In the genomic region with DNA sequence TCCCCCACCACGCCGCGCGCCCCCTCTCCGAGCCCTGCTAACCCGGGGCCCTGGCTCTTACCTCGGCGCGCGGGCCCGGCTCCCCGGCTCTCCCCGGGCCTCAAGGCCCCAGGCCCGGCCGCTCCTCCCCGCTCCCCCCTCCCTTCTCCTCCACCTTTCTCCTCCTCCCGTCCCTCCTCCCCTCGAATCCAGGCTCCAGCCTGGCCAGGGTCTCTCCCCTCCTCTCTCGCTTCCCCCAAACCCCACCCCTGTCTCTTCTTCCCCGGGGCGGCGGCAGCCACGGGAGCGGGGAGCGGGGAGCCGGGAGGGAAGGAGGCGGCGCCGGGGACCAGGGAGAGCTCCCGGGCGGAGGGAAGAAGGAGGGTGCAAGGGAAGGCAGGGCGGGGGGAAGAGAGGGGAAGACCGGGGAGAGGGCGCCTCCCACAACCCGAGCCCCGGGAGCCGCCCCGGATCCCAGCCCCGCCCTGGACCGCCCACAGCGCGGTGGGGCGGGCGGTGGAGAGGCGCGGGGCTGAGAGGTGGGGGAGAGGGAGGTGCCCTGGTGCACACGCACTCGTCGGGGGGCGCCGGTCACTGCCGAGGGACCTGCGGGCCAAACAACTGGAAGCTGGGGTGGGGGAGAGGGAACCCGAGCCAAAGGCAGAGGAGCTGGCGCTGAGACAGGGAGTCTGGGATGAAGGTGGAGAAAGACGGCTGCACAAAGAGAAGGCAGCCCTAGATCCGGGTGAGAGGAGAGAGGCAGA, we compare ENCODE assay signal across 8 cellular contexts. TPM values are rescaled to one million over a fixed set of nuclear protein-coding genes. Genes with fewer than 3 reads are reported as not detected.
DNase-seq lines count a peak whose midpoint lies in the region; ATAC-seq and TF ChIP-seq lines count a peak whose summit lies in the region.

A gene (minus strand): TSS at position 395 of the 743 bp plus-strand sequence. CDS start 798 bp downstream, outside the sequence.

- DNase-seq in AG20443 (ENCODE audit: low spot score) (peak; percentile 99), OCI-M1 (lab: John Stamatoyannopoulos, UW) (peak; percentile 75), epithelial cell of prostate (ENCODE audit: low read depth, low spot score) (no peak), mucosa of descending colon (peak; percentile 85 to 90 (median 87))
- DNase-seq in activated T-cell treated with anti-CD3 and anti-CD28 coated beads, Interleukin-2, amount 50 U/mL, for 1 hour = peak; percentile 78
- peak; percentile 55 for DNase-seq in stimulated activated CD8-positive, alpha-beta memory T cell treated with anti-CD3 and anti-CD28 coated beads, Interleukin-4, amount 100 ng/mL, for 24 hours (ENCODE audit: low read depth)

- ATAC-seq in GM19395 (IDR thresholded peaks at IDR 0.05; ENCODE audit: unreplicated experiment) (peak; percentile 78), mucosa of descending colon (peak; percentile 94)

- no peaks in the 10 kb centered on the region for H3K27me3 ChIP-seq in HUES64 (ENCODE audit: insufficient read depth, low read length)

- H3K9me3 ChIP-seq in HUES64 (ENCODE audit: insufficient read depth, low read depth, low read length) = no peaks in the 10 kb centered on the region
- no peaks in the 10 kb centered on the region for H3K9me3 ChIP-seq in mucosa of descending colon

- WGBS in HUES64 = under 1% methylated on average over 53 of the region's 57 CpGs

- TF ChIP-seq CTCF in mucosa of descending colon (IDR thresholded peaks at IDR 0.05) = no peak

- intact Hi-C loops in mucosa of descending colon (cut with DNase I, micrococcal nuclease) = no loop called here

- peak within 1 kb of the TSS; percentile 72 for H3K4me3 ChIP-seq in HUES64 (ENCODE audit: low read length)
- peak within 1 kb of the TSS; percentile 40 for H3K4me3 ChIP-seq in mucosa of descending colon

- H3K27ac ChIP-seq in HUES64 (ENCODE audit: low read depth, low read length) (peak within 1 kb of the TSS; percentile 66), epithelial cell of prostate (peak within 1 kb of the TSS; percentile 50)

- H3K4me1 ChIP-seq in HUES64 (ENCODE audit: insufficient read depth, low read length) (peaks cover 33% of the 10 kb centered on the region), mucosa of descending colon (ENCODE audit: low read depth) (peaks cover 18% of the 10 kb centered on the region)

- H3K9ac ChIP-seq in HUES64 (ENCODE audit: low read depth, low read length) = peak within 1 kb of the TSS; percentile 72

- H3K36me3 ChIP-seq in HUES64 (ENCODE audit: insufficient read depth, low read length) (no peaks in the 10 kb centered on the region), mucosa of descending colon (ENCODE audit: low read depth) (no peaks in the 10 kb centered on the region)

RNA-seq across cellular contexts. Expression of the gene that starts here (rescaled TPM):
- polyA plus RNA-seq in HUES64 (2013, experiment 1 of 2) = 60.5 TPM
- 49.9 TPM for polyA plus RNA-seq in HUES64 (2013, experiment 2 of 2)
- total RNA-seq in mucosa of descending colon = 10 to 100 TPM; 12.2 to 62.5 (median 21.8) TPM
